Comparison of ENCODE assay signal across 1 cellular context in genomic region chr10:93447970-93448369, GRCh38.
TF ChIP-seq lines count a peak whose summit lies in the region.

No MANE protein-coding gene starts in this region.

TF ChIP-seq in IMR-90, 13 proteins besides CTCF, POLR2A, EP300 and RAD21:
- TF ChIP-seq CEBPB (IDR thresholded peaks at IDR 0.05; ENCODE audit: low read depth, low read length) (no peak), RFX5 (IDR thresholded peaks at IDR 0.05; ENCODE audit: low read depth, low read length) (no peak), NFE2L2 (IDR thresholded peaks at IDR 0.05; ENCODE audit: low read depth, low read length) (no peak), MAFK (IDR thresholded peaks at IDR 0.05; ENCODE audit: low read depth, low read length) (no peak), FOS (IDR thresholded peaks at IDR 0.05; ENCODE audit: low read depth, low read length) (no peak)
